19 cellular contexts compared by ENCODE assay signal in the genomic region with DNA sequence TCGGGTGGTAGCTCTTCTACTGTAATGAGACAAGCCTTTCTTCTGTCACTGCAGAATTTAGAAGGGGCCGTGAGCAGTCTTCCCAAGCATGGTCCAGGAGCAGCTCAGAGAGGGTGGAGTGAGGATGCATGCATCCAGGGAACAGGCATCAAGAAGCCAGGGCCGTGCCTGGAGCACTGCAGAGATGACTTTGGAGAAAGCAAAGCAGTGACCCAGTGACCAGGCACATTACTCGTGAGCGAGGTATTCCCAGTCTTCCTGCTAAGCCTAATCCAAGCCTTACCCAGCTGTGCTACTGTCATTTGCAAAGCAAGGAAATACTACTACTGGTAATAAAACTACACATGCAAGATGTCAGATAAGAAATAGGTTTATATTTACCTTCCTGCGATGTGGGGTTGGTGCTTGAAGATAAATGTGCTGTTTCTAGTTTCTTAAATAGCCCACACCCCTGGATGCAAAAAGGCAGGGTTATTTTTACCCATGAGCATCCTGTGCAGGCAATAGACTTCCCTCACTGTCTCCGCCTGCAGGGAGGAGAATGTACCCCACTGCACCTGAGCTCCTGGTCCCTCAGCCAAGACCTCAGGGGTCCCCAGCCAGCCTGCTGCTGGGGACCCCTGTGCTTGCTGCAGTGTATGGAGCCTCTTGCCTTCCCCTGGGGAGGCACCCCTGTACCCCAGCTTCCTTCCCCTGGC.
DNase-seq lines count a peak whose midpoint lies in the region; ATAC-seq and TF ChIP-seq lines count a peak whose summit lies in the region.
"Had no signal": no experiment of that assay in that cellular context is flagged by ENCODE, and none has a peak within 500 bp of the region (broad histone marks: within the 10 kb centered on the region; RNA-seq: fewer than 3 reads in every experiment).

No MANE protein-coding gene starts in this region.

- DNase-seq in RPMI7951 (ENCODE audit: low read depth) (peak; percentile 18), germinal center (ENCODE audit: low spot score) (peak; percentile 57), upper lobe of right lung (no peak), MCF 10A (ENCODE audit: unreplicated experiment) (no peak), NCI-H2227 treated with DMSO at 0.1 percent for 48 hours (lab: John Stamatoyannopoulos, UW) (no peak)
- DNase-seq: activated CD4-positive, CD25-positive, alpha-beta regulatory T cell treated with anti-CD3 and anti-CD28 coated beads, Interleukin-2, amount 50 U/mL, for 72 hours; activated T-cell treated with anti-CD3 and anti-CD28 coated beads, Interleukin-2, amount 50 U/mL, for 72 hours; C1 segment of cervical spinal cord; hypothalamus; natural killer cell; NCI-H1436; NCI-H2171 treated with DMSO at 0.1 percent for 48 hours; NCI-H748 treated with DMSO at 0.1 percent for 48 hours; stimulated activated naive CD8-positive, alpha-beta T cell treated with anti-CD3 and anti-CD28 coated beads, Interleukin-15, amount 100 ng/mL, for 72 hours; upper lobe of left lung had no signal

- no TSS peak for BruUV-seq in MCF 10A (replicated peaks; lab: Mats Ljungman, UMichigan)

- no peak overlapping the region for H3K4me3 Mint-ChIP-seq in MCF 10A (ENCODE audit: unreplicated experiment)
- H3K4me3 Mint-ChIP-seq: activated T-cell treated with anti-CD3 and anti-CD28 coated beads, Interleukin-2, amount 50 U/mL, for 72 hours; natural killer cell; stimulated activated naive CD8-positive, alpha-beta T cell treated with anti-CD3 and anti-CD28 coated beads, Interleukin-15, amount 100 ng/mL, for 72 hours had no signal

- no peak overlapping the region for H3K27ac ChIP-seq in upper lobe of right lung
- H3K27ac ChIP-seq: upper lobe of left lung had no signal

- peaks cover 58% of the 10 kb centered on the region for H3K36me3 ChIP-seq in upper lobe of right lung

- POLR2A ChIA-PET in MCF 10A (lab: Yijun Ruan, JAX) = interaction anchor here (0.6 to 0.7 kb wide), 2 partner anchors 352 to 526 kb away, joined by 3 to 4 read pairs; no protein-coding TSS in a partner anchor

- CTCF ChIA-PET in MCF 10A (lab: Yijun Ruan, JAX) = interaction anchor here (0.5 to 0.6 kb wide), 2 partner anchors 10 to 525 kb away, joined by 3 read pairs; no protein-coding TSS in a partner anchor

- peaks cover 71% of the 10 kb centered on the region for H3K36me3 Mint-ChIP-seq in MCF 10A (ENCODE audit: insufficient read depth, unreplicated experiment)

- peaks cover 5% of the 10 kb centered on the region for H3K4me1 ChIP-seq in upper lobe of right lung

- no peaks in the 10 kb centered on the region for H3K27me3 ChIP-seq in upper lobe of right lung
- H3K27me3 ChIP-seq: upper lobe of left lung had no signal

- no peak overlapping the region for H3K4me3 ChIP-seq in upper lobe of right lung
- H3K4me3 ChIP-seq: upper lobe of left lung had no signal

- no peaks in the 10 kb centered on the region for H3K9me3 Mint-ChIP-seq in MCF 10A (ENCODE audit: unreplicated experiment)
- H3K9me3 Mint-ChIP-seq: activated naive CD4-positive, alpha-beta T cell treated with anti-CD3 and anti-CD28 coated beads, Interleukin-2, amount 50 U/mL, for 72 hours; activated T-cell treated with anti-CD3 and anti-CD28 coated beads, Interleukin-2, amount 50 U/mL, for 72 hours; natural killer cell had no signal

- intact Hi-C loops in upper lobe of right lung (cut with DNase I) = loop anchor here (10.0 kb wide), 1 partner anchor 525 kb away; no protein-coding TSS in a partner anchor
- intact Hi-C loops in MCF 10A (cut with micrococcal nuclease) = no loop called here

- TF ChIP-seq CTCF in GM12873 (IDR thresholded peaks at IDR 0.05; ENCODE audit: insufficient read depth, low read depth, low read length, missing control alignments) = peak; percentile 31
- TF ChIP-seq CTCF in upper lobe of right lung (IDR thresholded peaks at IDR 0.05) = peak; percentile 8
- no peak for TF ChIP-seq CTCF in MCF 10A (IDR thresholded peaks at IDR 0.05; ENCODE audit: unreplicated experiment)

- H3K27me3 Mint-ChIP-seq in MCF 10A (ENCODE audit: insufficient read depth, unreplicated experiment) = no peaks in the 10 kb centered on the region
- H3K27me3 Mint-ChIP-seq: stimulated activated naive CD8-positive, alpha-beta T cell treated with anti-CD3 and anti-CD28 coated beads, Interleukin-15, amount 100 ng/mL, for 72 hours had no signal

- H3K9me3 ChIP-seq in upper lobe of right lung = no peaks in the 10 kb centered on the region

- no peaks in the 10 kb centered on the region for H3K4me1 Mint-ChIP-seq in MCF 10A (ENCODE audit: insufficient read depth, unreplicated experiment)
- H3K4me1 Mint-ChIP-seq: stimulated activated naive CD8-positive, alpha-beta T cell treated with anti-CD3 and anti-CD28 coated beads, Interleukin-15, amount 100 ng/mL, for 72 hours had no signal

- no peak for ATAC-seq in upper lobe of right lung
- ATAC-seq in HG02678 (IDR thresholded peaks at IDR 0.05; ENCODE audit: unreplicated experiment) = no peak
- ATAC-seq: activated T-cell treated with anti-CD3 and anti-CD28 coated beads, Interleukin-2, amount 50 U/mL, for 72 hours; natural killer cell; SK-N-SH treated with all-trans-retinoic acid at 6 μM for 48 hours; stimulated activated naive CD8-positive, alpha-beta T cell treated with anti-CD3 and anti-CD28 coated beads, Interleukin-15, amount 100 ng/mL, for 72 hours had no signal

- no peak overlapping the region for H3K27ac Mint-ChIP-seq in MCF 10A (ENCODE audit: low read depth, unreplicated experiment)
- H3K27ac Mint-ChIP-seq: activated naive CD4-positive, alpha-beta T cell treated with anti-CD3 and anti-CD28 coated beads, Interleukin-2, amount 50 U/mL, for 72 hours; activated T-cell treated with anti-CD3 and anti-CD28 coated beads, Interleukin-2, amount 50 U/mL, for 72 hours; natural killer cell; stimulated activated naive CD8-positive, alpha-beta T cell treated with anti-CD3 and anti-CD28 coated beads, Interleukin-15, amount 100 ng/mL, for 72 hours had no signal

Comparison
In these comparisons a context has a peak if more than half of its experiments do, and no peak if none do; other contexts are left out.
1. DNase-seq: peak in RPMI7951 (single experiment) and germinal center (single experiment); none in upper lobe of right lung (single experiment), MCF 10A (single experiment) and NCI-H2227 treated with DMSO at 0.1 percent for 48 hours (single experiment).